Comparison of ENCODE assay signal across 15 cellular contexts in genomic region chr5:149939572-149939971, GRCh38. TPM values are rescaled to one million over a fixed set of nuclear protein-coding genes. Genes with fewer than 3 reads are reported as not detected.
A peak's percentile ranks its signal among the peaks of the same experiment; 100 is the strongest.
DNase-seq lines count a peak whose midpoint lies in the region; ATAC-seq and TF ChIP-seq lines count a peak whose summit lies in the region.
"Had no signal": no experiment of that assay in that cellular context is flagged by ENCODE, and none has a peak within 500 bp of the region (broad histone marks: within the 10 kb centered on the region; RNA-seq: fewer than 3 reads in every experiment).

No MANE protein-coding gene starts in this region.

- H3K9ac ChIP-seq in PC-3 (ENCODE audit: low read length) = peak overlapping the region; percentile 66

- TF ChIP-seq CTCF in PC-3 (conservative IDR thresholded peaks at IDR 0.05; ENCODE audit: low read depth, low read length) = no peak

- BruUV-seq in PC-3 (replicated peaks; lab: Mats Ljungman, UMichigan) = TSS peak; percentile 98

- DNase-seq in NCI-H748 (lab: John Stamatoyannopoulos, UW; ENCODE audit: unreplicated experiment) = peak; percentile 7
- DNase-seq in NCI-H748 treated with DMSO at 0.1 percent for 48 hours (lab: John Stamatoyannopoulos, UW) = no peak
- DNase-seq in PC-3 = peak; percentile 95
- no peak for DNase-seq in epithelial cell of prostate (ENCODE audit: low read depth, low spot score)
- peak; percentile 93 for DNase-seq in renal cortical epithelial cell (ENCODE audit: low read depth)
- DNase-seq in nucleus accumbens (lab: John Stamatoyannopoulos, UW) = no peak
- no peak for DNase-seq in AG20443 (ENCODE audit: low spot score)
- no peak for DNase-seq in activated naive CD8-positive, alpha-beta T cell treated with anti-CD3 and anti-CD28 coated beads for 36 hours
- DNase-seq: DMS79, upper lobe of right lung had no signal

- peaks cover 60% of the 10 kb centered on the region for H3K4me1 ChIP-seq in PC-3 (ENCODE audit: insufficient read depth, low read length)

- no peaks in the 10 kb centered on the region for H4K20me1 ChIP-seq in PC-3 (ENCODE audit: low read length)

- H3K27me3 Mint-ChIP-seq in activated naive CD8-positive, alpha-beta T cell treated with anti-CD3 and anti-CD28 coated beads for 36 hours = no peaks in the 10 kb centered on the region

- no peaks in the 10 kb centered on the region for H3K79me2 ChIP-seq in PC-3 (ENCODE audit: low read length)

- H3K9me3 Mint-ChIP-seq in activated naive CD8-positive, alpha-beta T cell treated with anti-CD3 and anti-CD28 coated beads for 36 hours = no peaks in the 10 kb centered on the region

- no peaks in the 10 kb centered on the region for H3K9me3 ChIP-seq in PC-3 (ENCODE audit: low read length)
- H3K9me3 ChIP-seq: psoas muscle, upper lobe of right lung had no signal

- intact Hi-C loops in PC-3 (cut with micrococcal nuclease) = loop anchor here (1.0 to 2.0 kb wide), 5 partner anchors 17 to 102 kb away; partner anchors contain the start of gene SLC26A2

- no peaks in the 10 kb centered on the region for H3K36me3 ChIP-seq in PC-3 (ENCODE audit: low read depth, low read length)
- H3K36me3 ChIP-seq: upper lobe of right lung had no signal

- H3K4me2 ChIP-seq in PC-3 (ENCODE audit: low read length) = peak overlapping the region; percentile 84

- H3K27me3 ChIP-seq in PC-3 (ENCODE audit: low read length) = no peaks in the 10 kb centered on the region
- H3K27me3 ChIP-seq: upper lobe of right lung had no signal

- H3K9me2 ChIP-seq in PC-3 (replicated peaks; ENCODE audit: low read length) = no peaks in the 10 kb centered on the region

- peaks cover 19% of the 10 kb centered on the region for H3F3A ChIP-seq in PC-3 (ENCODE audit: low read length, unreplicated experiment)

- POLR2A ChIA-PET in PC-3 (lab: Charles Lee; ENCODE audit: unreplicated experiment) = no interaction called here

- peak overlapping the region; percentile 55 for H3K4me3 ChIP-seq in PC-3 (ENCODE audit: low read length)
- H3K4me3 ChIP-seq: psoas muscle, upper lobe of right lung had no signal

- H2AFZ ChIP-seq in PC-3 (ENCODE audit: low read length) = peak overlapping the region; percentile 26

- H3K27ac ChIP-seq in PC-3 (ENCODE audit: low read length) (peak overlapping the region; percentile 91), epithelial cell of prostate (peak overlapping the region; percentile 92)
- H3K27ac ChIP-seq: 22Rv1, upper lobe of right lung had no signal

- CTCF ChIA-PET in PC-3 (lab: Charles Lee) = interaction anchor here (0.6 to 1.0 kb wide), 7 partner anchors 12 to 334 kb away, joined by 3 to 16 read pairs (median 4); partner anchors contain the start of gene SLC26A2

- ATAC-seq in PC-3 = peak; percentile 26

- H3K36me3 Mint-ChIP-seq in activated naive CD8-positive, alpha-beta T cell treated with anti-CD3 and anti-CD28 coated beads for 36 hours = no peaks in the 10 kb centered on the region

- H3K4me1 Mint-ChIP-seq in activated naive CD8-positive, alpha-beta T cell treated with anti-CD3 and anti-CD28 coated beads for 36 hours = no peaks in the 10 kb centered on the region

- no peak overlapping the region for H3K4me3 Mint-ChIP-seq in activated naive CD8-positive, alpha-beta T cell treated with anti-CD3 and anti-CD28 coated beads for 36 hours

- H3K27ac Mint-ChIP-seq in activated naive CD8-positive, alpha-beta T cell treated with anti-CD3 and anti-CD28 coated beads for 36 hours = no peak overlapping the region

RNA-seq across cellular contexts. Expression of gene PDE6A, which starts 5.0 kb away (rescaled TPM):
- total RNA-seq in PC-3 (2014; rRNA removed) = not detected in 2 replicates
- total RNA-seq in renal cortical epithelial cell = 0.10 TPM in 1 of 2 replicates, not detected in the other
- total RNA-seq in activated naive CD8-positive, alpha-beta T cell treated with anti-CD3 and anti-CD28 coated beads for 36 hours = not detected
- total RNA-seq: aorta; HepG2; T-helper 1 cell treated with Interleukin-12 subunit alpha and Interleukin-12 subunit beta and Interleukin-4 antibody, amounts not matched to agents 30 ng/mL and 1 ng/mL, for 36 hours had no signal

RNA-seq across cellular contexts. Expression of gene SLC26A2, which starts 21.0 kb away (rescaled TPM):
- total RNA-seq in PC-3 (2014; rRNA removed) (10.8 and 13.1 TPM in 2 replicates), renal cortical epithelial cell (97.9 and 100.0 TPM in 2 replicates)
- 1 to 10 TPM; 6.6 TPM for total RNA-seq in activated naive CD8-positive, alpha-beta T cell treated with anti-CD3 and anti-CD28 coated beads for 36 hours

Comparison
In these comparisons a context has a peak if more than half of its experiments do, and no peak if none do; other contexts are left out.
1. DNase-seq: peak in NCI-H748 (single experiment), PC-3 (single experiment) and renal cortical epithelial cell (single experiment); none in NCI-H748 treated with DMSO at 0.1 percent for 48 hours (single experiment), epithelial cell of prostate (single experiment), nucleus accumbens (0 of 56), AG20443 (single experiment) and activated naive CD8-positive, alpha-beta T cell treated with anti-CD3 and anti-CD28 coated beads for 36 hours (single experiment).